In the genomic region with DNA sequence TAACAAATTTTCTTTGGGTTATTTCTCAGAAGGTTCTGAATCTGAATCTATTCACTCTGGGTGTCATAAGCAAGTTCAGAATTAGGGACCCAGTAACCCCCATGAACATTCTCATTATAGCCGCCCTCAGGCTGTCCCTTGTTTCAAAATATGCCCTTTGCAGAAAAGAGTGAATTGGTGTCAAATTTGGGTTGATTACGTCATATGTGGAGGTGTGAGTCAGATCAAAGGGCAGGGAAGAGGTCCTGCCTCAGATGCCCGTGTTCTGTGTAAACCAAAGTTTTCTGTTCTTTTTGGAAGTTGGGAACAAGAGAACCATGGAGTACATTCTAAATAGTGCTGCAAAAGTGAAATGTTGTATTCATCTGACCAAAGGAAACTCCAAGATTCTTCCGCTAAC, we compare ENCODE assay signal across 1 cellular context.
TF ChIP-seq lines count a peak whose summit lies in the region.

No MANE protein-coding gene starts in this region.

TF ChIP-seq in H1, 55 proteins besides CTCF, POLR2A, EP300 and RAD21:
- no peak for TF ChIP-seq CHD2 (IDR thresholded peaks at IDR 0.05; ENCODE audit: low read length)
